In genomic region chr17:19397556-19398041, GRCh38 we compare ENCODE assay signal across 14 cellular contexts. TPM values are rescaled to one million over a fixed set of nuclear protein-coding genes. Genes with fewer than 3 reads are reported as not detected.
DNase-seq lines count a peak whose midpoint lies in the region; ATAC-seq and TF ChIP-seq lines count a peak whose summit lies in the region.
"Had no signal": no experiment of that assay in that cellular context is flagged by ENCODE, and none has a peak within 500 bp of the region (broad histone marks: within the 10 kb centered on the region; RNA-seq: fewer than 3 reads in every experiment).

No MANE protein-coding gene starts in this region.

- no peaks in the 10 kb centered on the region for H3K9me3 ChIP-seq in RWPE2 (ENCODE audit: severe bottlenecking)
- H3K9me3 ChIP-seq in right atrium auricular region: no peaks in the 10 kb centered on the region
- H3K9me3 ChIP-seq in CD4-positive, alpha-beta memory T cell (ENCODE audit: control insufficient read depth in 1 of 2, low read length in 2 of 2): no peaks in the 10 kb centered on the region
- H3K9me3 ChIP-seq: BE2C had no signal

- intact Hi-C loops in CD4-positive, alpha-beta memory T cell (cut with micrococcal nuclease): no loop called here

- H3K27ac ChIP-seq in RWPE2 (ENCODE audit: poor library complexity, severe bottlenecking): peak overlapping the region; percentile 38
- H3K27ac ChIP-seq in right atrium auricular region: peak overlapping the region; percentile 15 to 27
- H3K27ac ChIP-seq in CD4-positive, alpha-beta memory T cell (ENCODE audit: low read depth, low read length): no peak overlapping the region

- no peak for ATAC-seq in RWPE2 (ENCODE audit: low read depth)
- ATAC-seq in activated T-cell treated with anti-CD3 and anti-CD28 coated beads, Interleukin-2, amount 50 U/mL, for 72 hours (replicated peaks in 1 of 2): no peak
- ATAC-seq in stimulated activated naive CD8-positive, alpha-beta T cell treated with anti-CD3 and anti-CD28 coated beads, Interleukin-15, Interleukin-2, amounts not matched to agents 100 U/mL and 50 U/mL, for 24 hours: no peak
- ATAC-seq: Panc1 had no signal

- H3K27me3 Mint-ChIP-seq in progenitor cell of endocrine pancreas (peaks cover 11% of the 10 kb centered on the region), endothelial cell (ENCODE audit: unreplicated experiment) (peaks cover 3% of the 10 kb centered on the region)
- H3K27me3 Mint-ChIP-seq in activated T-cell treated with anti-CD3 and anti-CD28 coated beads, Interleukin-2, amount 50 U/mL, for 72 hours (ENCODE audit: low read depth): no peaks in the 10 kb centered on the region
- H3K27me3 Mint-ChIP-seq in CD4-positive, alpha-beta memory T cell: peaks cover 0 to 3% of the 10 kb centered on the region in 2 donors

- H3K4me1 ChIP-seq in RWPE2 (ENCODE audit: insufficient read depth, poor library complexity, severe bottlenecking) (peaks cover 10% of the 10 kb centered on the region), right atrium auricular region (peaks cover 0 to 19% of the 10 kb centered on the region in 2 donors)
- H3K4me1 ChIP-seq in CD4-positive, alpha-beta memory T cell (ENCODE audit: insufficient read depth, low read length): no peaks in the 10 kb centered on the region
- H3K4me1 ChIP-seq: BE2C had no signal

- POLR2A ChIA-PET in CD4-positive, alpha-beta memory T cell (lab: Charles Lee; ENCODE audit: partially characterized antibody): no interaction called here

- H3K9me3 Mint-ChIP-seq in progenitor cell of endocrine pancreas (ENCODE audit: low read depth): no peaks in the 10 kb centered on the region
- H3K9me3 Mint-ChIP-seq in activated T-cell treated with anti-CD3 and anti-CD28 coated beads, Interleukin-2, amount 50 U/mL, for 72 hours: no peaks in the 10 kb centered on the region
- no peaks in the 10 kb centered on the region for H3K9me3 Mint-ChIP-seq in endothelial cell (ENCODE audit: unreplicated experiment)
- H3K9me3 Mint-ChIP-seq in CD4-positive, alpha-beta memory T cell: no peaks in the 10 kb centered on the region
- H3K9me3 Mint-ChIP-seq: neural crest cell had no signal

- TF ChIP-seq CTCF in GM12873 (IDR thresholded peaks at IDR 0.05; ENCODE audit: insufficient read depth, low read depth, low read length, missing control alignments) (peak; percentile 59), RWPE2 (IDR thresholded peaks at IDR 0.05; ENCODE audit: poor library complexity, severe bottlenecking) (no peak), right atrium auricular region (IDR thresholded peaks at IDR 0.05) (no peak), progenitor cell of endocrine pancreas (IDR thresholded peaks at IDR 0.05; ENCODE audit: unreplicated experiment) (peak; percentile 19), endothelial cell (IDR thresholded peaks at IDR 0.05; ENCODE audit: unreplicated experiment) (no peak)

- CTCF ChIA-PET in CD4-positive, alpha-beta memory T cell (lab: Charles Lee; ENCODE audit: partially characterized antibody): no interaction called here

- no peaks in the 10 kb centered on the region for H3K36me3 Mint-ChIP-seq in progenitor cell of endocrine pancreas (ENCODE audit: insufficient read depth)
- no peaks in the 10 kb centered on the region for H3K36me3 Mint-ChIP-seq in activated T-cell treated with anti-CD3 and anti-CD28 coated beads, Interleukin-2, amount 50 U/mL, for 72 hours (ENCODE audit: insufficient read depth in 2 of 2)
- no peaks in the 10 kb centered on the region for H3K36me3 Mint-ChIP-seq in endothelial cell (ENCODE audit: low read depth, unreplicated experiment)
- H3K36me3 Mint-ChIP-seq in CD4-positive, alpha-beta memory T cell: no peaks in the 10 kb centered on the region

- no peak overlapping the region for H3K27ac Mint-ChIP-seq in progenitor cell of endocrine pancreas
- H3K27ac Mint-ChIP-seq in activated T-cell treated with anti-CD3 and anti-CD28 coated beads, Interleukin-2, amount 50 U/mL, for 72 hours: no peak overlapping the region
- no peak overlapping the region for H3K27ac Mint-ChIP-seq in endothelial cell (ENCODE audit: unreplicated experiment)
- H3K27ac Mint-ChIP-seq in CD4-positive, alpha-beta memory T cell: no peak overlapping the region

- H3K36me3 ChIP-seq in RWPE2 (ENCODE audit: low read depth) (no peaks in the 10 kb centered on the region), right atrium auricular region (no peaks in the 10 kb centered on the region)
- H3K36me3 ChIP-seq in CD4-positive, alpha-beta memory T cell (ENCODE audit: insufficient read depth, low read length): no peaks in the 10 kb centered on the region
- H3K36me3 ChIP-seq: BE2C had no signal

- H3K27me3 ChIP-seq in RWPE2 (ENCODE audit: insufficient read depth, poor library complexity, severe bottlenecking) (no peaks in the 10 kb centered on the region), right atrium auricular region (no peaks in the 10 kb centered on the region)
- H3K27me3 ChIP-seq in CD4-positive, alpha-beta memory T cell (ENCODE audit: insufficient read depth, low read length): no peaks in the 10 kb centered on the region
- H3K27me3 ChIP-seq: BE2C had no signal

- H3K4me3 Mint-ChIP-seq in progenitor cell of endocrine pancreas (ENCODE audit: low read depth) (no peak overlapping the region), endothelial cell (ENCODE audit: unreplicated experiment) (no peak overlapping the region)
- no peak overlapping the region for H3K4me3 Mint-ChIP-seq in activated T-cell treated with anti-CD3 and anti-CD28 coated beads, Interleukin-2, amount 50 U/mL, for 72 hours
- no peak overlapping the region for H3K4me3 Mint-ChIP-seq in CD4-positive, alpha-beta memory T cell
- H3K4me3 Mint-ChIP-seq: neural crest cell had no signal

- H3K4me1 Mint-ChIP-seq in progenitor cell of endocrine pancreas (ENCODE audit: low read depth): no peaks in the 10 kb centered on the region
- H3K4me1 Mint-ChIP-seq in activated T-cell treated with anti-CD3 and anti-CD28 coated beads, Interleukin-2, amount 50 U/mL, for 72 hours (ENCODE audit: low read depth): no peaks in the 10 kb centered on the region
- peaks cover 3% of the 10 kb centered on the region for H3K4me1 Mint-ChIP-seq in endothelial cell (ENCODE audit: unreplicated experiment)
- H3K4me1 Mint-ChIP-seq in CD4-positive, alpha-beta memory T cell: no peaks in the 10 kb centered on the region
- H3K4me1 Mint-ChIP-seq: neural crest cell had no signal

- H3K4me3 ChIP-seq in RWPE2 (ENCODE audit: severe bottlenecking) (no peak overlapping the region), right atrium auricular region (no peak overlapping the region)
- H3K4me3 ChIP-seq in CD4-positive, alpha-beta memory T cell (ENCODE audit: low read length in 2 of 2): no peak overlapping the region

- DNase-seq in RWPE2 (ENCODE audit: low spot score): no peak
- DNase-seq in right atrium auricular region (ENCODE audit: low spot score): no peak
- no peak for DNase-seq in progenitor cell of endocrine pancreas (ENCODE audit: low spot score, unreplicated experiment)
- no peak for DNase-seq in activated T-cell treated with anti-CD3 and anti-CD28 coated beads, Interleukin-2, amount 50 U/mL, for 72 hours
- DNase-seq in stimulated activated naive CD8-positive, alpha-beta T cell treated with anti-CD3 and anti-CD28 coated beads, Interleukin-15, Interleukin-2, amounts not matched to agents 100 U/mL and 50 U/mL, for 24 hours: no peak
- DNase-seq in endothelial cell (ENCODE audit: low spot score): no peak
- no peak for DNase-seq in CD4-positive, alpha-beta memory T cell
- DNase-seq: BE2C, cerebellar nuclear complex, NCI-H1694 treated with DMSO at 0.1 percent for 48 hours, trophoblast cell had no signal

RNA-seq across cellular contexts. Expression of gene MFAP4, which starts 10.6 kb away (rescaled TPM):
- total RNA-seq in right atrium auricular region (100 to 1,000 TPM in 1 of 2 donors, 10 to 100 TPM in 1; 78.5 to 104 TPM), progenitor cell of endocrine pancreas (2.3 and 2.5 TPM in 2 replicates), endothelial cell (ENCODE audit: unreplicated experiment) (0.67 TPM)
- total RNA-seq in activated T-cell treated with anti-CD3 and anti-CD28 coated beads, Interleukin-2, amount 50 U/mL, for 72 hours: under 1 TPM; 0.44 to 0.82 TPM
- total RNA-seq in CD4-positive, alpha-beta memory T cell: not detected
- polyA plus RNA-seq in CD4-positive, alpha-beta memory T cell: not detected

RNA-seq across cellular contexts. Expression of gene RNF112, which starts 13.4 kb away (rescaled TPM):
- total RNA-seq in right atrium auricular region: 1 to 10 TPM in 1 of 2 donors, under 1 TPM in 1; 0.67 to 1.2 TPM
- total RNA-seq in progenitor cell of endocrine pancreas: 1.1 and 1.3 TPM in 2 replicates
- 1 to 10 TPM in 1 of 2 donors, under 1 TPM in 1; 0.84 to 1.6 TPM for total RNA-seq in activated T-cell treated with anti-CD3 and anti-CD28 coated beads, Interleukin-2, amount 50 U/mL, for 72 hours
- 0.31 TPM for total RNA-seq in endothelial cell (ENCODE audit: unreplicated experiment)
- total RNA-seq in CD4-positive, alpha-beta memory T cell: 1 to 10 TPM in 1 of 2 experiments, under 1 TPM in 1; 0.87 to 1.6 TPM
- under 1 TPM in 1 of 2 donors, not detected in 1; 0.06 TPM for polyA plus RNA-seq in CD4-positive, alpha-beta memory T cell

RNA-seq across cellular contexts. Expression of gene MAPK7, which starts 19.3 kb away (rescaled TPM):
- total RNA-seq in right atrium auricular region: 10 to 100 TPM; 15.9 to 17.8 TPM
- 39.0 and 41.8 TPM in 2 replicates for total RNA-seq in progenitor cell of endocrine pancreas
- total RNA-seq in activated T-cell treated with anti-CD3 and anti-CD28 coated beads, Interleukin-2, amount 50 U/mL, for 72 hours: 10 to 100 TPM; 13.6 to 16.7 TPM
- 48.5 TPM for total RNA-seq in endothelial cell (ENCODE audit: unreplicated experiment)
- 10 to 100 TPM; 19.4 to 26.2 TPM for total RNA-seq in CD4-positive, alpha-beta memory T cell
- polyA plus RNA-seq in CD4-positive, alpha-beta memory T cell: 10 to 100 TPM in 1 of 2 donors, 1 to 10 TPM in 1; 2.1 to 12.4 TPM

RNA-seq across cellular contexts. Expression of gene B9D1, which starts 35.1 kb away (rescaled TPM):
- 10 to 100 TPM; 18.7 to 24.6 TPM for total RNA-seq in right atrium auricular region
- total RNA-seq in progenitor cell of endocrine pancreas: 27.3 and 29.9 TPM in 2 replicates
- 1 to 10 TPM; 2.4 to 4.3 TPM for total RNA-seq in activated T-cell treated with anti-CD3 and anti-CD28 coated beads, Interleukin-2, amount 50 U/mL, for 72 hours
- 6.2 TPM for total RNA-seq in endothelial cell (ENCODE audit: unreplicated experiment)
- 1 to 10 TPM; 2.5 to 2.8 TPM for total RNA-seq in CD4-positive, alpha-beta memory T cell
- polyA plus RNA-seq in CD4-positive, alpha-beta memory T cell: under 1 TPM in 1 of 2 donors, not detected in 1; 0.29 TPM

Comparison
In these comparisons a context has a peak if more than half of its experiments do, and no peak if none do; other contexts are left out.
1. CTCF ChIP-seq: peak in GM12873 (single experiment) and progenitor cell of endocrine pancreas (single experiment); none in RWPE2 (single experiment), right atrium auricular region (0 of 2) and endothelial cell (single experiment).
2. RNA of gene MFAP4, which starts 10.6 kb away (total RNA-seq): 78.5 to 104 TPM in right atrium auricular region; 2.3 to 2.5 TPM in progenitor cell of endocrine pancreas, 0.44 to 0.82 TPM in activated T-cell treated with anti-CD3 and anti-CD28 coated beads, Interleukin-2, amount 50 U/mL, for 72 hours, 0.67 TPM in endothelial cell (single experiment) and not detected in CD4-positive, alpha-beta memory T cell; every median in the first group is over 10 times any median in the second.